8 cellular contexts compared by ENCODE assay signal in the genomic region with DNA sequence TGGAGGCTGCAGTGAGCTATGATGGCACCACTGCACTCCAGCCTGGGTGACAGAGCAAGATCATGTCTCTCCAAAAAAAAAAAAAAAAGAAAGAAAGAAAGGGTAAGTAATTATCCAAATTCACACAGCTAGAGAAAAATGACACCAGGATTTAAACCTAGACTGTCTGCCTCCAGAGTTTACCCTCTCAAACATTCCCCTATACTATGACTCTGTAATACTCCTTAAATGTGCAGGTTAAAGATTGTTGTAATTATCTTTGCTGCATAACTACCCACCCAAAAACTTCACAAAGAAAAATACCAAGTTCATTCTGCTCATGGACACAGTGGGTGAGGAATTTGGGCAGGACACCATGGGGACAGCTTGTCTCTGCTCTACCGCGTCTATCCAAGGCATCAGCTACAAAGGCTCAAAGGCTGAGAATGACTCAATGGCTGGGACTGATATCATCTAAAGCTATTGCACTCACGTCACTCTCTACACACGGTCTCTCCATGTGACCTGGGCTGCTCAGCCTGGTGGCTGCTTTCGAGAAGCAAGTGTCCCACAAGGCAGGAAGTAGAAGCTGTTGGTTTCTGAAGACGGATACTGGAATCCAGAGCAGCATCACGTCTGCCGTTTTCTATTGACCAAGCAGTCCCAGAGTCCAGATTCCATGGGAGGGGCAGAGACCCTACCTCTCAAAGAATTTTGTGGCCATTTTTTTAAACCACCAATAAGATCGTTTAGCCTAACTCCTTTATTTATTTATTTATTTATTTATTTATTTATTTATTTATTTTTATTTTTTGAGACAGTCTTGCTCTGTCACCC.
DNase-seq lines count a peak whose midpoint lies in the region; ATAC-seq and TF ChIP-seq lines count a peak whose summit lies in the region.

No MANE protein-coding gene starts in this region.

- H3K4me1 ChIP-seq in BE2C = peaks cover 5% of the 10 kb centered on the region; the same call in 1 of the 2 replicates

- peak; percentile 64 for ATAC-seq in GM18873 (IDR thresholded peaks at IDR 0.05; ENCODE audit: low FRiP score, unreplicated experiment)
- peak; percentile 97 for ATAC-seq in stimulated activated effector memory CD8-positive, alpha-beta T cell treated with anti-CD3 and anti-CD28 coated beads, Interleukin-12 subunit alpha, Interleukin-12 subunit beta, amount 100 ng/mL, for 72 hours

- no peaks in the 10 kb centered on the region for H3K9me3 ChIP-seq in BE2C

- DNase-seq in BE2C = peak; percentile 73
- peak; percentile 94 for DNase-seq in M059J (ENCODE audit: low read depth)
- DNase-seq in fibroblast of pulmonary artery (ENCODE audit: low read depth) = peak; percentile 1
- DNase-seq in stimulated activated effector memory CD8-positive, alpha-beta T cell treated with anti-CD3 and anti-CD28 coated beads, Interleukin-12 subunit alpha, Interleukin-12 subunit beta, amount 100 ng/mL, for 72 hours (ENCODE audit: low spot score in 2 of 2) = no peak
- no peak for DNase-seq in cortex of kidney (lab: John Stamatoyannopoulos, UW)
- no peak for DNase-seq in NCI-H82 treated with DMSO at 0.1 percent for 48 hours (lab: John Stamatoyannopoulos, UW; ENCODE audit: unreplicated experiment)
- no peak for DNase-seq in NCI-H2029 (lab: John Stamatoyannopoulos, UW)

- no peak overlapping the region for H3K27ac Mint-ChIP-seq in stimulated activated effector memory CD8-positive, alpha-beta T cell treated with anti-CD3 and anti-CD28 coated beads, Interleukin-12 subunit alpha, Interleukin-12 subunit beta, amount 100 ng/mL, for 72 hours

- H3K36me3 ChIP-seq in BE2C = no peaks in the 10 kb centered on the region

- H3K4me3 ChIP-seq in BE2C (ENCODE audit: low read depth, low read length) (peak overlapping the region; percentile 39), fibroblast of pulmonary artery (replicated peaks; ENCODE audit: low read depth, low read length) (no peak overlapping the region)

- no peak for TF ChIP-seq CTCF in BE2C (IDR thresholded peaks at IDR 0.05; ENCODE audit: low read depth, low read length)
- no peak for TF ChIP-seq CTCF in fibroblast of pulmonary artery (IDR thresholded peaks at IDR 0.05; ENCODE audit: low read length, missing control alignments)

- no peak overlapping the region for H3K4me3 Mint-ChIP-seq in stimulated activated effector memory CD8-positive, alpha-beta T cell treated with anti-CD3 and anti-CD28 coated beads, Interleukin-12 subunit alpha, Interleukin-12 subunit beta, amount 100 ng/mL, for 72 hours

- no peaks in the 10 kb centered on the region for H3K4me1 Mint-ChIP-seq in stimulated activated effector memory CD8-positive, alpha-beta T cell treated with anti-CD3 and anti-CD28 coated beads, Interleukin-12 subunit alpha, Interleukin-12 subunit beta, amount 100 ng/mL, for 72 hours

- peaks cover 4% of the 10 kb centered on the region for H3K9me3 Mint-ChIP-seq in stimulated activated effector memory CD8-positive, alpha-beta T cell treated with anti-CD3 and anti-CD28 coated beads, Interleukin-12 subunit alpha, Interleukin-12 subunit beta, amount 100 ng/mL, for 72 hours

- H3K36me3 Mint-ChIP-seq in stimulated activated effector memory CD8-positive, alpha-beta T cell treated with anti-CD3 and anti-CD28 coated beads, Interleukin-12 subunit alpha, Interleukin-12 subunit beta, amount 100 ng/mL, for 72 hours = no peaks in the 10 kb centered on the region

- no peaks in the 10 kb centered on the region for H3K27me3 ChIP-seq in BE2C

Comparison
In these comparisons a context has a peak if more than half of its experiments do, and no peak if none do; other contexts are left out.
1. DNase-seq: peak in BE2C (single experiment), M059J (single experiment) and fibroblast of pulmonary artery (single experiment); none in stimulated activated effector memory CD8-positive, alpha-beta T cell treated with anti-CD3 and anti-CD28 coated beads, Interleukin-12 subunit alpha, Interleukin-12 subunit beta, amount 100 ng/mL, for 72 hours (0 of 2), cortex of kidney (single experiment), NCI-H82 treated with DMSO at 0.1 percent for 48 hours (single experiment) and NCI-H2029 (single experiment).